Comparison of ENCODE assay signal across 8 cellular contexts in genomic region chr11:124793466-124794278, GRCh38. TPM values are rescaled to one million over a fixed set of nuclear protein-coding genes. Genes with fewer than 3 reads are reported as not detected.
DNase-seq lines count a peak whose midpoint lies in the region; ATAC-seq and TF ChIP-seq lines count a peak whose summit lies in the region.

No MANE protein-coding gene starts in this region.

- no peaks in the 10 kb centered on the region for H3K36me3 Mint-ChIP-seq in MCF 10A (ENCODE audit: insufficient read depth, unreplicated experiment)

- POLR2A ChIA-PET in MCF 10A (lab: Yijun Ruan, JAX), result interaction anchor here (0.7 to 1.5 kb wide), 7 partner anchors 20 to 131 kb away, joined by 3 to 7 read pairs (median 3); partner anchors contain the start of genes SIAE and SPA17

- no peaks in the 10 kb centered on the region for H3K9me3 Mint-ChIP-seq in MCF 10A (ENCODE audit: unreplicated experiment)

- H3K27ac Mint-ChIP-seq in MCF 10A (ENCODE audit: low read depth, unreplicated experiment), result no peak overlapping the region

- H3K4me1 Mint-ChIP-seq in MCF 10A (ENCODE audit: insufficient read depth, unreplicated experiment), result peaks cover 25% of the 10 kb centered on the region

- no peaks in the 10 kb centered on the region for H3K27me3 Mint-ChIP-seq in MCF 10A (ENCODE audit: insufficient read depth, unreplicated experiment)

- H3K4me3 ChIP-seq in GM12864 (ENCODE audit: low read depth, low read length), result no peak overlapping the region

- ATAC-seq in HG02884 (IDR thresholded peaks at IDR 0.05; ENCODE audit: unreplicated experiment), result peak; percentile 69
- ATAC-seq in left lobe of liver, result peak; percentile 71
- ATAC-seq in HG02852 (IDR thresholded peaks at IDR 0.05; ENCODE audit: unreplicated experiment), result no peak

- CTCF ChIA-PET in MCF 10A (lab: Yijun Ruan, JAX), result interaction anchor here (0.6 to 16.8 kb wide), 36 partner anchors 8 to 843 kb away, joined by 3 to 201 read pairs (median 6); partner anchors contain the start of genes SIAE, SPA17 and TBRG1

- H3K4me3 Mint-ChIP-seq in MCF 10A (ENCODE audit: unreplicated experiment), result no peak overlapping the region

- intact Hi-C loops in MCF 10A (cut with micrococcal nuclease), result loop anchor here (1.0 to 10.0 kb wide), 3 partner anchors 31 to 124 kb away; partner anchors contain the start of gene ESAM

- TF ChIP-seq CTCF in AG09319 (IDR thresholded peaks at IDR 0.05; ENCODE audit: low read depth, low read length) (peak; percentile 74), GM12864 (IDR thresholded peaks at IDR 0.05; ENCODE audit: low read depth, low read length, missing control alignments) (peak; percentile 72), MCF 10A (IDR thresholded peaks at IDR 0.05; ENCODE audit: unreplicated experiment) (peak; percentile 60)

- DNase-seq in AG09319 (ENCODE audit: extremely low read depth, low read depth) (no peak), GM12864 (ENCODE audit: low read depth) (no peak), NCI-H526 treated with DMSO at 0.1 percent for 48 hours (lab: John Stamatoyannopoulos, UW) (peak; percentile 74), MCF 10A (ENCODE audit: unreplicated experiment) (peak; percentile 73), left lobe of liver (ENCODE audit: low spot score) (no peak), GM19240 (ENCODE audit: insufficient read length, low spot score) (no peak)

- no TSS peak for BruUV-seq in MCF 10A (replicated peaks; lab: Mats Ljungman, UMichigan)

RNA-seq across cellular contexts. Expression of gene MSANTD2, which starts 6.5 kb away (rescaled TPM):
- total RNA-seq in MCF 10A (2022) (14.2 and 15.3 TPM in 2 replicates), left lobe of liver (4.9 TPM)

RNA-seq across cellular contexts. Expression of gene ESAM, which starts 31.6 kb away (rescaled TPM):
- total RNA-seq in MCF 10A (2022) (0.19 and 0.93 TPM in 2 replicates), left lobe of liver (10.5 TPM)

RNA-seq across cellular contexts. Expression of gene VSIG2, which starts 41.6 kb away (rescaled TPM):
- total RNA-seq in MCF 10A (2022) (not detected in 2 replicates), left lobe of liver (1.3 TPM)

RNA-seq across cellular contexts. Expression of gene NRGN, which starts 53.9 kb away (rescaled TPM):
- total RNA-seq in MCF 10A (2022), result 1.4 TPM in 1 of 2 replicates, not detected in the other
- total RNA-seq in left lobe of liver, result 1.4 TPM

Comparison
In these comparisons a context has a peak if more than half of its experiments do, and no peak if none do; other contexts are left out.
1. DNase-seq: peak in NCI-H526 treated with DMSO at 0.1 percent for 48 hours (single experiment) and MCF 10A (single experiment); none in AG09319 (single experiment), GM12864 (single experiment), left lobe of liver (single experiment) and GM19240 (single experiment).
2. Peak in every context shown above with its lines, with median percentiles within 50 percentile points of each other: CTCF ChIP-seq.